Comparison of ENCODE assay signal across 17 cellular contexts in genomic region chr5:54874337-54875021, GRCh38.
DNase-seq lines count a peak whose midpoint lies in the region; ATAC-seq and TF ChIP-seq lines count a peak whose summit lies in the region.
"Had no signal": no experiment of that assay in that cellular context is flagged by ENCODE, and none has a peak within 500 bp of the region (broad histone marks: within the 10 kb centered on the region; RNA-seq: fewer than 3 reads in every experiment).

No MANE protein-coding gene starts in this region.

- no peak overlapping the region for H3K14ac ChIP-seq in IMR-90 (replicated peaks; ENCODE audit: low read depth, low read length)
- no peak overlapping the region for H3K14ac ChIP-seq in trophoblast cell (ENCODE audit: low read length)

- H3K27ac ChIP-seq in IMR-90 (ENCODE audit: insufficient read depth, low read length): no peak overlapping the region; the same call in 1 of the 2 replicates
- no peak overlapping the region for H3K27ac ChIP-seq in trophoblast cell (ENCODE audit: low read depth, low read length)
- H3K27ac ChIP-seq: spleen, thyroid gland had no signal

- H3K23ac ChIP-seq in IMR-90 (ENCODE audit: low read depth, low read length): no peak overlapping the region
- no peak overlapping the region for H3K23ac ChIP-seq in trophoblast cell (ENCODE audit: low read length)

- H4K91ac ChIP-seq in IMR-90 (ENCODE audit: insufficient read depth, low read depth, low read length): no peak overlapping the region
- no peak overlapping the region for H4K91ac ChIP-seq in trophoblast cell (ENCODE audit: low read depth, low read length)

- no peak overlapping the region for H2BK12ac ChIP-seq in trophoblast cell (ENCODE audit: low read length)

- H3K36me3 ChIP-seq in IMR-90 (ENCODE audit: control insufficient read depth, insufficient read depth, low read length) (no peaks in the 10 kb centered on the region), trophoblast cell (ENCODE audit: control insufficient read depth in 1 of 2, insufficient read depth in 2 of 2, low read length in 2 of 2) (no peaks in the 10 kb centered on the region)
- H3K36me3 ChIP-seq: heart left ventricle, spleen, thyroid gland had no signal

- no peak overlapping the region for H3K4me3 Mint-ChIP-seq in stimulated activated naive B cell treated with anti-CD40 and anti-IgM and Interleukin-4, amounts not matched to agents 10 μg/mL and 1 μg/mL and 100 μg/mL, for 72 hours
- H3K4me3 Mint-ChIP-seq: CD4-positive, CD25-positive, alpha-beta regulatory T cell had no signal

- no peak overlapping the region for H2BK20ac ChIP-seq in IMR-90 (ENCODE audit: low read depth, low read length)

- TF ChIP-seq RAD21 in IMR-90 (IDR thresholded peaks at IDR 0.05; ENCODE audit: low read length): no peak

- H3K4me2 ChIP-seq in IMR-90 (ENCODE audit: low read depth, low read length) (peak overlapping the region; percentile 93), trophoblast cell (ENCODE audit: low read length) (no peak overlapping the region)

- dilution Hi-C loops in IMR-90 (cut with HindIII; ENCODE audit: low sequenced_read_pairs, unreplicated experiment): no loop called here

- TF ChIP-seq POLR2A in IMR-90 (IDR thresholded peaks at IDR 0.05; ENCODE audit: low read depth, low read length): no peak

- H3K18ac ChIP-seq in IMR-90 (ENCODE audit: low read depth, low read length): no peak overlapping the region
- H3K18ac ChIP-seq in trophoblast cell (ENCODE audit: low read length): no peak overlapping the region

- H2BK120ac ChIP-seq in IMR-90 (ENCODE audit: low read depth, low read length) (no peak overlapping the region), trophoblast cell (ENCODE audit: insufficient read depth, low read length, poor library complexity) (no peak overlapping the region)

- peaks cover 7% of the 10 kb centered on the region; the same call in 1 of the 2 replicates for H3K27me3 ChIP-seq in IMR-90 (ENCODE audit: control insufficient read depth, insufficient read depth, low read length)
- H3K27me3 ChIP-seq in trophoblast cell (ENCODE audit: insufficient read depth, low read length): no peaks in the 10 kb centered on the region
- H3K27me3 ChIP-seq: thyroid gland had no signal

- no peak overlapping the region for H2BK15ac ChIP-seq in IMR-90 (ENCODE audit: low read depth, low read length)

- DNase-seq in IMR-90: peak; percentile 57
- DNase-seq in OCI-M1 (lab: John Stamatoyannopoulos, UW): peak; percentile 85
- DNase-seq in dermis microvascular lymphatic vessel endothelial cell (ENCODE audit: low read depth in 2 of 2): peak; percentile 73 to 86
- DNase-seq in trophoblast cell: peak; percentile 11 to 64
- no peak for DNase-seq in SW 1271 (lab: John Stamatoyannopoulos, UW)
- no peak for DNase-seq in stimulated activated naive B cell treated with anti-CD40 and anti-IgM and Interleukin-4, amounts not matched to agents 10 μg/mL and 1 μg/mL and 100 μg/mL, for 72 hours
- no peak for DNase-seq in RPMI8226
- DNase-seq: activated CD4-positive, alpha-beta T cell treated with anti-CD3 and anti-CD28 coated beads for 4 hours; amygdala; CD4-positive, CD25-positive, alpha-beta regulatory T cell; heart left ventricle; left cardiac atrium; NCI-H748 treated with DMSO at 0.1 percent for 48 hours; spleen; thyroid gland had no signal

- H4K12ac ChIP-seq in trophoblast cell (ENCODE audit: low read depth, low read length): no peak overlapping the region

- H2BK5ac ChIP-seq in IMR-90 (ENCODE audit: low read depth, low read length, poor library complexity, severe bottlenecking): no peak overlapping the region
- H2BK5ac ChIP-seq in trophoblast cell (ENCODE audit: low read depth, low read length, poor library complexity): no peak overlapping the region

- H3K79me2 ChIP-seq in trophoblast cell (ENCODE audit: control insufficient read depth, insufficient read depth, low read length, poor library complexity): no peaks in the 10 kb centered on the region

- H3K27me3 Mint-ChIP-seq in stimulated activated naive B cell treated with anti-CD40 and anti-IgM and Interleukin-4, amounts not matched to agents 10 μg/mL and 1 μg/mL and 100 μg/mL, for 72 hours: peaks cover 26 to 46% of the 10 kb centered on the region in 2 donors

- ATAC-seq in IMR-90 (ENCODE audit: low read depth) (peak; percentile 40), GM21447 (IDR thresholded peaks at IDR 0.05; ENCODE audit: unreplicated experiment) (no peak)
- no peak for ATAC-seq in stimulated activated naive B cell treated with anti-CD40 and anti-IgM and Interleukin-4, amounts not matched to agents 10 μg/mL and 1 μg/mL and 100 μg/mL, for 72 hours (replicated peaks)
- ATAC-seq: SK-N-SH treated with all-trans-retinoic acid at 6 μM for 48 hours had no signal

- no peak overlapping the region for H3K9ac ChIP-seq in IMR-90 (ENCODE audit: low read depth, low read length)
- H3K9ac ChIP-seq in trophoblast cell (ENCODE audit: low read length): no peak overlapping the region

- no peak overlapping the region for H2AFZ ChIP-seq in IMR-90 (replicated peaks; ENCODE audit: low read length, poor library complexity)
- H2AFZ ChIP-seq in trophoblast cell (ENCODE audit: insufficient read depth, low read length, poor library complexity): no peak overlapping the region

- no peak overlapping the region for H3K27ac Mint-ChIP-seq in stimulated activated naive B cell treated with anti-CD40 and anti-IgM and Interleukin-4, amounts not matched to agents 10 μg/mL and 1 μg/mL and 100 μg/mL, for 72 hours
- H3K27ac Mint-ChIP-seq: CD4-positive, CD25-positive, alpha-beta regulatory T cell had no signal

- no peaks in the 10 kb centered on the region for H3K79me1 ChIP-seq in IMR-90 (ENCODE audit: low read depth in 1 of 2, low read length in 2 of 2)
- H3K79me1 ChIP-seq in trophoblast cell (ENCODE audit: low read length): no peaks in the 10 kb centered on the region

- H3K9me1 ChIP-seq in IMR-90 (ENCODE audit: insufficient read depth, low read length): peaks cover 3% of the 10 kb centered on the region; the same call in 1 of the 2 replicates

- H3K4me1 ChIP-seq in IMR-90 (ENCODE audit: control insufficient read depth, insufficient read depth, low read length): peaks cover 9% of the 10 kb centered on the region
- H3K4me1 ChIP-seq in trophoblast cell (ENCODE audit: control insufficient read depth in 1 of 2, insufficient read depth in 2 of 2, low read length in 2 of 2): no peaks in the 10 kb centered on the region
- H3K4me1 ChIP-seq: thyroid gland had no signal

- no peak overlapping the region for H2AK5ac ChIP-seq in IMR-90 (ENCODE audit: low read depth, low read length)
- H2AK5ac ChIP-seq in trophoblast cell (ENCODE audit: low read length): no peak overlapping the region

- no peaks in the 10 kb centered on the region for H3K9me3 ChIP-seq in IMR-90 (ENCODE audit: control insufficient read depth, insufficient read depth, low read length)
- no peaks in the 10 kb centered on the region for H3K9me3 ChIP-seq in trophoblast cell (ENCODE audit: insufficient read depth, low read depth, low read length)
- H3K9me3 ChIP-seq: heart left ventricle, spleen, thyroid gland had no signal

- WGBS in IMR-90 (ENCODE audit: extremely low coverage in 2 of 2, insufficient read length in 1 of 2), 2 experiments: no CpG with 5 or more reads among the region's 7 CpGs
- WGBS in trophoblast cell (ENCODE audit: extremely low coverage, insufficient coverage, insufficient read length): no CpG with 5 or more reads among the region's 7 CpGs

- H4K5ac ChIP-seq in IMR-90 (ENCODE audit: low read depth, low read length): no peak overlapping the region

- no peak overlapping the region for H3K56ac ChIP-seq in IMR-90 (ENCODE audit: extremely low read depth, insufficient read depth, low read length)

- CTCF ChIA-PET in IMR-90 (lab: Yijun Ruan, JAX): no interaction called here

- H4K20me1 ChIP-seq in IMR-90 (ENCODE audit: insufficient read depth, low read length): no peaks in the 10 kb centered on the region

- POLR2A ChIA-PET in IMR-90 (lab: Charles Lee; ENCODE audit: unreplicated experiment): no interaction called here

- no peak overlapping the region for H3K4ac ChIP-seq in IMR-90 (ENCODE audit: low read depth, low read length)
- no peak overlapping the region for H3K4ac ChIP-seq in trophoblast cell (ENCODE audit: low read depth, low read length)

- intact Hi-C loops in IMR-90 (cut with micrococcal nuclease): no loop called here

- BruUV-seq in IMR-90 (replicated peaks; lab: Mats Ljungman, UMichigan): no TSS peak

- H2AK9ac ChIP-seq in IMR-90 (replicated peaks; ENCODE audit: low read depth, low read length, poor library complexity): no peak overlapping the region

- in situ Hi-C loops in IMR-90 (cut with MboI; ENCODE audit: low sequenced_read_pairs): no loop called here

- H3K36me3 Mint-ChIP-seq in stimulated activated naive B cell treated with anti-CD40 and anti-IgM and Interleukin-4, amounts not matched to agents 10 μg/mL and 1 μg/mL and 100 μg/mL, for 72 hours: no peaks in the 10 kb centered on the region
- H3K36me3 Mint-ChIP-seq: CD4-positive, CD25-positive, alpha-beta regulatory T cell had no signal

- H3K4me3 ChIP-seq in IMR-90 (ENCODE audit: insufficient read depth, low read depth, low read length) (no peak overlapping the region), trophoblast cell (ENCODE audit: low read depth, low read length) (no peak overlapping the region)
- H3K4me3 ChIP-seq: heart left ventricle, spleen, thyroid gland had no signal

- no peaks in the 10 kb centered on the region for H3K4me1 Mint-ChIP-seq in stimulated activated naive B cell treated with anti-CD40 and anti-IgM and Interleukin-4, amounts not matched to agents 10 μg/mL and 1 μg/mL and 100 μg/mL, for 72 hours
- H3K4me1 Mint-ChIP-seq: CD4-positive, CD25-positive, alpha-beta regulatory T cell had no signal

- H3K9me3 Mint-ChIP-seq in stimulated activated naive B cell treated with anti-CD40 and anti-IgM and Interleukin-4, amounts not matched to agents 10 μg/mL and 1 μg/mL and 100 μg/mL, for 72 hours: no peaks in the 10 kb centered on the region

- H4K8ac ChIP-seq in IMR-90 (ENCODE audit: low read depth in 2 of 2, low read length in 2 of 2) (no peak overlapping the region), trophoblast cell (ENCODE audit: low read depth, low read length) (no peak overlapping the region)

- no peak for TF ChIP-seq CTCF in IMR-90 (conservative IDR thresholded peaks at IDR 0.05; ENCODE audit: low read depth, low read length)

TF ChIP-seq in IMR-90, 13 proteins besides CTCF, POLR2A, EP300 and RAD21:
- TF ChIP-seq BHLHE40 (IDR thresholded peaks at IDR 0.05; ENCODE audit: low read depth, low read length) (peak; percentile 59; the same call in 1 of the 2 replicates), MAZ (IDR thresholded peaks at IDR 0.05; ENCODE audit: borderline replicate concordance, low read depth, low read length) (no peak), RFX5 (IDR thresholded peaks at IDR 0.05; ENCODE audit: low read depth, low read length) (no peak), CEBPB (IDR thresholded peaks at IDR 0.05; ENCODE audit: low read depth, low read length) (peak; percentile 83)

Comparison
In these comparisons a context has a peak if more than half of its experiments do, and no peak if none do; other contexts are left out.
1. DNase-seq: peak in IMR-90 (single experiment), OCI-M1 (single experiment), dermis microvascular lymphatic vessel endothelial cell (2 of 2) and trophoblast cell (2 of 2); none in SW 1271 (0 of 2), stimulated activated naive B cell treated with anti-CD40 and anti-IgM and Interleukin-4, amounts not matched to agents 10 μg/mL and 1 μg/mL and 100 μg/mL, for 72 hours (single experiment) and RPMI8226 (single experiment).